20 cellular contexts compared by ENCODE assay signal in genomic region chr2:27661371-27661770, GRCh38. TPM values are rescaled to one million over a fixed set of nuclear protein-coding genes. Genes with fewer than 3 reads are reported as not detected.
DNase-seq lines count a peak whose midpoint lies in the region; ATAC-seq and TF ChIP-seq lines count a peak whose summit lies in the region.
"Had no signal": no experiment of that assay in that cellular context is flagged by ENCODE, and none has a peak within 500 bp of the region (broad histone marks: within the 10 kb centered on the region; RNA-seq: fewer than 3 reads in every experiment).

No MANE protein-coding gene starts in this region.

- no peak for DNase-seq in activated naive CD4-positive, alpha-beta T cell treated with Interleukin-2 at 50 U/mL for 16 hours
- DNase-seq in activated CD4-positive, alpha-beta memory T cell treated with anti-CD3 and anti-CD28 coated beads for 36 hours = no peak
- no peak for DNase-seq in endothelial cell (ENCODE audit: low spot score)
- DNase-seq in stimulated activated effector memory CD8-positive, alpha-beta T cell treated with anti-CD3 and anti-CD28 coated beads, Interleukin-12 subunit alpha, Interleukin-12 subunit beta, amount 100 ng/mL, for 72 hours (ENCODE audit: low spot score in 2 of 2) = no peak
- DNase-seq in NAMALWA (ENCODE audit: low spot score) = no peak
- DNase-seq in MCF 10A (ENCODE audit: unreplicated experiment) = no peak
- DNase-seq in posterior vena cava (ENCODE audit: low spot score) = no peak
- DNase-seq: activated CD4-positive, alpha-beta T cell treated with anti-CD3 and anti-CD28 coated beads, Interleukin-2, amount 50 U/mL, for 1 hour; activated T-cell treated with anti-CD3 and anti-CD28 coated beads, Interleukin-2, amount 50 U/mL, for 1 hour; adrenal gland; dermis blood vessel endothelial cell; foreskin fibroblast; GDM1; MM.1S; NCI-H69; sigmoid colon had no signal

- no TSS peak for BruUV-seq in MCF 10A (replicated peaks; lab: Mats Ljungman, UMichigan)

- H3K36me3 Mint-ChIP-seq in activated naive CD4-positive, alpha-beta T cell treated with anti-CD3 and anti-CD28 coated beads, Interleukin-2, amount 50 U/mL, for 24 hours = peaks cover 11% of the 10 kb centered on the region
- H3K36me3 Mint-ChIP-seq in activated CD4-positive, alpha-beta memory T cell treated with anti-CD3 and anti-CD28 coated beads for 36 hours = peaks cover 33% of the 10 kb centered on the region
- H3K36me3 Mint-ChIP-seq in endothelial cell (ENCODE audit: low read depth, unreplicated experiment) (peaks cover 21% of the 10 kb centered on the region), MCF 10A (ENCODE audit: insufficient read depth, unreplicated experiment) (peaks cover 67% of the 10 kb centered on the region)
- peaks cover 78% of the 10 kb centered on the region for H3K36me3 Mint-ChIP-seq in stimulated activated effector memory CD8-positive, alpha-beta T cell treated with anti-CD3 and anti-CD28 coated beads, Interleukin-12 subunit alpha, Interleukin-12 subunit beta, amount 100 ng/mL, for 72 hours

- POLR2A ChIA-PET in activated CD4-positive, alpha-beta memory T cell treated with anti-CD3 and anti-CD28 coated beads for 36 hours (lab: Charles Lee) = no interaction called here
- POLR2A ChIA-PET in MCF 10A (lab: Yijun Ruan, JAX) = no interaction called here

- H3K4me1 Mint-ChIP-seq in activated naive CD4-positive, alpha-beta T cell treated with anti-CD3 and anti-CD28 coated beads, Interleukin-2, amount 50 U/mL, for 24 hours = peaks cover 67% of the 10 kb centered on the region
- peaks cover 44% of the 10 kb centered on the region for H3K4me1 Mint-ChIP-seq in activated CD4-positive, alpha-beta memory T cell treated with anti-CD3 and anti-CD28 coated beads for 36 hours (ENCODE audit: low read depth)
- H3K4me1 Mint-ChIP-seq in endothelial cell (ENCODE audit: unreplicated experiment) (peaks cover 26% of the 10 kb centered on the region), MCF 10A (ENCODE audit: insufficient read depth, unreplicated experiment) (peaks cover 26% of the 10 kb centered on the region)
- peaks cover 28% of the 10 kb centered on the region for H3K4me1 Mint-ChIP-seq in stimulated activated effector memory CD8-positive, alpha-beta T cell treated with anti-CD3 and anti-CD28 coated beads, Interleukin-12 subunit alpha, Interleukin-12 subunit beta, amount 100 ng/mL, for 72 hours

- TF ChIP-seq CTCF in endothelial cell (IDR thresholded peaks at IDR 0.05; ENCODE audit: unreplicated experiment) = no peak
- no peak for TF ChIP-seq CTCF in MCF 10A (IDR thresholded peaks at IDR 0.05; ENCODE audit: unreplicated experiment)

- no peak overlapping the region for H3K27ac Mint-ChIP-seq in activated naive CD4-positive, alpha-beta T cell treated with anti-CD3 and anti-CD28 coated beads, Interleukin-2, amount 50 U/mL, for 24 hours
- no peak overlapping the region for H3K27ac Mint-ChIP-seq in activated CD4-positive, alpha-beta memory T cell treated with anti-CD3 and anti-CD28 coated beads for 36 hours
- H3K27ac Mint-ChIP-seq in endothelial cell (ENCODE audit: unreplicated experiment) = no peak overlapping the region
- H3K27ac Mint-ChIP-seq in stimulated activated effector memory CD8-positive, alpha-beta T cell treated with anti-CD3 and anti-CD28 coated beads, Interleukin-12 subunit alpha, Interleukin-12 subunit beta, amount 100 ng/mL, for 72 hours = peak overlapping the region; percentile 33
- no peak overlapping the region for H3K27ac Mint-ChIP-seq in MCF 10A (ENCODE audit: low read depth, unreplicated experiment)
- H3K27ac Mint-ChIP-seq: CD14-positive monocyte, GM23338 had no signal

- CTCF ChIA-PET in activated CD4-positive, alpha-beta memory T cell treated with anti-CD3 and anti-CD28 coated beads for 36 hours (lab: Charles Lee) = no interaction called here
- CTCF ChIA-PET in MCF 10A (lab: Yijun Ruan, JAX) = interaction anchor here (1.1 kb wide), 1 partner anchor 21 kb away, joined by 6 read pairs; no protein-coding TSS in a partner anchor

- no peak for ATAC-seq in stimulated activated effector memory CD8-positive, alpha-beta T cell treated with anti-CD3 and anti-CD28 coated beads, Interleukin-12 subunit alpha, Interleukin-12 subunit beta, amount 100 ng/mL, for 72 hours
- ATAC-seq: GM23338; stimulated activated memory B cell treated with anti-CD40 and anti-IgM and Interleukin-4, amounts not matched to agents 10 μg/mL and 1 μg/mL and 100 μg/mL, for 72 hours had no signal

- intact Hi-C loops in activated CD4-positive, alpha-beta memory T cell treated with anti-CD3 and anti-CD28 coated beads for 36 hours (cut with micrococcal nuclease) = loop anchor here (10.0 kb wide), 1 partner anchor 77 kb away; the partner anchor contains the start of gene ZNF512
- intact Hi-C loops in MCF 10A (cut with micrococcal nuclease) (no loop called here), posterior vena cava (cut with DNase I) (no loop called here)

- peak overlapping the region; percentile 98 for H3K4me3 Mint-ChIP-seq in activated naive CD4-positive, alpha-beta T cell treated with anti-CD3 and anti-CD28 coated beads, Interleukin-2, amount 50 U/mL, for 24 hours
- peak overlapping the region; percentile 99 for H3K4me3 Mint-ChIP-seq in activated CD4-positive, alpha-beta memory T cell treated with anti-CD3 and anti-CD28 coated beads for 36 hours
- H3K4me3 Mint-ChIP-seq in endothelial cell (ENCODE audit: unreplicated experiment) = peak overlapping the region; percentile 6
- peak overlapping the region; percentile 95 for H3K4me3 Mint-ChIP-seq in stimulated activated effector memory CD8-positive, alpha-beta T cell treated with anti-CD3 and anti-CD28 coated beads, Interleukin-12 subunit alpha, Interleukin-12 subunit beta, amount 100 ng/mL, for 72 hours
- no peak overlapping the region for H3K4me3 Mint-ChIP-seq in MCF 10A (ENCODE audit: unreplicated experiment)
- H3K4me3 Mint-ChIP-seq: CD14-positive monocyte had no signal

- H3K9me3 Mint-ChIP-seq in activated naive CD4-positive, alpha-beta T cell treated with anti-CD3 and anti-CD28 coated beads, Interleukin-2, amount 50 U/mL, for 24 hours = no peaks in the 10 kb centered on the region
- H3K9me3 Mint-ChIP-seq in activated CD4-positive, alpha-beta memory T cell treated with anti-CD3 and anti-CD28 coated beads for 36 hours = no peaks in the 10 kb centered on the region
- H3K9me3 Mint-ChIP-seq in endothelial cell (ENCODE audit: unreplicated experiment) (no peaks in the 10 kb centered on the region), MCF 10A (ENCODE audit: unreplicated experiment) (no peaks in the 10 kb centered on the region)
- H3K9me3 Mint-ChIP-seq in stimulated activated effector memory CD8-positive, alpha-beta T cell treated with anti-CD3 and anti-CD28 coated beads, Interleukin-12 subunit alpha, Interleukin-12 subunit beta, amount 100 ng/mL, for 72 hours = no peaks in the 10 kb centered on the region
- H3K9me3 Mint-ChIP-seq: CD14-positive monocyte; GM23338; stimulated activated memory B cell treated with anti-CD40 and anti-IgM and Interleukin-4, amounts not matched to agents 10 μg/mL and 1 μg/mL and 100 μg/mL, for 72 hours had no signal

- H3K27me3 Mint-ChIP-seq in activated naive CD4-positive, alpha-beta T cell treated with anti-CD3 and anti-CD28 coated beads, Interleukin-2, amount 50 U/mL, for 24 hours = no peaks in the 10 kb centered on the region
- H3K27me3 Mint-ChIP-seq in activated CD4-positive, alpha-beta memory T cell treated with anti-CD3 and anti-CD28 coated beads for 36 hours = no peaks in the 10 kb centered on the region
- H3K27me3 Mint-ChIP-seq in endothelial cell (ENCODE audit: unreplicated experiment) (peaks cover 3% of the 10 kb centered on the region), MCF 10A (ENCODE audit: insufficient read depth, unreplicated experiment) (no peaks in the 10 kb centered on the region)
- H3K27me3 Mint-ChIP-seq: stimulated activated memory B cell treated with anti-CD40 and anti-IgM and Interleukin-4, amounts not matched to agents 10 μg/mL and 1 μg/mL and 100 μg/mL, for 72 hours had no signal

RNA-seq across cellular contexts. Expression of gene SUPT7L, which starts 2.0 kb away (rescaled TPM):
- total RNA-seq in activated CD4-positive, alpha-beta memory T cell treated with anti-CD3 and anti-CD28 coated beads for 36 hours = 10 to 100 TPM; 30.1 to 30.3 TPM
- total RNA-seq in endothelial cell (ENCODE audit: unreplicated experiment) (39.1 TPM), MCF 10A (2022) (36.4 and 40.8 TPM in 2 replicates), posterior vena cava (10 to 100 TPM; 18.4 to 22.8 TPM)

RNA-seq across cellular contexts. Expression of gene SLC4A1AP, which starts 2.3 kb away (rescaled TPM):
- 10 to 100 TPM; 26.5 TPM for total RNA-seq in activated CD4-positive, alpha-beta memory T cell treated with anti-CD3 and anti-CD28 coated beads for 36 hours
- total RNA-seq in endothelial cell (ENCODE audit: unreplicated experiment) (19.8 TPM), MCF 10A (2022) (24.3 and 27.2 TPM in 2 replicates), posterior vena cava (10 to 100 TPM; 15.0 to 17.2 TPM)

RNA-seq across cellular contexts. Expression of gene GPN1, which starts 32.5 kb away (rescaled TPM):
- total RNA-seq in activated CD4-positive, alpha-beta memory T cell treated with anti-CD3 and anti-CD28 coated beads for 36 hours = 10 to 100 TPM; 54.4 to 56.8 TPM
- total RNA-seq in endothelial cell (ENCODE audit: unreplicated experiment) (39.7 TPM), MCF 10A (2022) (28.6 and 30.5 TPM in 2 replicates), posterior vena cava (10 to 100 TPM; 17.9 to 18.3 TPM)

RNA-seq across cellular contexts. Expression of gene CCDC121, which starts 32.6 kb away (rescaled TPM):
- total RNA-seq in activated CD4-positive, alpha-beta memory T cell treated with anti-CD3 and anti-CD28 coated beads for 36 hours = under 1 TPM; 0.34 to 0.36 TPM
- total RNA-seq in endothelial cell (ENCODE audit: unreplicated experiment) (4.7 TPM), MCF 10A (2022) (0.61 and 2.3 TPM in 2 replicates), posterior vena cava (1 to 10 TPM; 3.3 to 4.3 TPM)
